11 cellular contexts compared by ENCODE assay signal in the genomic region with DNA sequence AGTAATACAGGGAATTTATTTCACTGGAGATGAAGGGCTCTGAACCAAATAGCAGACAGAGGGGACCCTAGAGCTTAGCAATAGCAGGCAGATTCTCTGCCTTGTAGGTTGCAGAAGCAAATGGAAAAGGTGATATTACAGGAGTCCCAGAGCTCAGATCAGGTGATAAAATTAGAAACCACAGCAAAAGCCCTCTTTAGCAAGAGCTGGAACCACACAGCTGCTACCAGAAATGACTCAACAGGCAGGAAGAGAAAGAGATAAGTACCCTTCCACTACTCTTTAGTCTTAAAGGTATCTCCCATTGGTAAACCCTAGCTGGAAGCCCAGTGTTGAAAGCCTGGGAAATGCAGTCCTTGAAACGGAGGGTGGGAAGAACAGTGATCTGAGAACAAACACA.
DNase-seq lines count a peak whose midpoint lies in the region; ATAC-seq, FAIRE-seq and TF ChIP-seq lines count a peak whose summit lies in the region.
"Had no signal": no experiment of that assay in that cellular context is flagged by ENCODE, and none has a peak within 500 bp of the region (broad histone marks: within the 10 kb centered on the region; RNA-seq: fewer than 3 reads in every experiment).

No MANE protein-coding gene starts in this region.

- no peaks in the 10 kb centered on the region for H3K36me3 Mint-ChIP-seq in activated T-helper 2 cell treated with anti-CD3 and anti-CD28 coated beads, Interferon-gamma antibody, Interleukin-2, Interleukin-4, amounts not matched to agents 10 μg/mL and 5 μg/mL and 100 μg/mL, durations not matched to agents 14 hours and 24 hours and 36 hours (ENCODE audit: low read depth)

- in situ Hi-C loops in GM13976 (cut with MboI; ENCODE audit: low sequenced_read_pairs, unreplicated experiment) = no loop called here

- no peaks in the 10 kb centered on the region for H3K27me3 ChIP-seq in esophagus muscularis mucosa

- intact Hi-C loops in activated T-helper 2 cell treated with anti-CD3 and anti-CD28 coated beads, Interferon-gamma antibody, Interleukin-2, Interleukin-4, amounts not matched to agents 10 μg/mL and 5 μg/mL and 100 μg/mL, durations not matched to agents 14 hours and 24 hours and 36 hours (cut with micrococcal nuclease) = loop anchor here (1.0 kb wide), 1 partner anchor 77 kb away; no protein-coding TSS in a partner anchor
- intact Hi-C loops in esophagus muscularis mucosa (cut with DNase I) = no loop called here

- no peak overlapping the region for H3K27ac Mint-ChIP-seq in activated T-helper 2 cell treated with anti-CD3 and anti-CD28 coated beads, Interferon-gamma antibody, Interleukin-2, Interleukin-4, amounts not matched to agents 10 μg/mL and 5 μg/mL and 100 μg/mL, durations not matched to agents 14 hours and 24 hours and 36 hours
- H3K27ac Mint-ChIP-seq: activated naive CD4-positive, alpha-beta T cell treated with anti-CD3 and anti-CD28 coated beads for 36 hours had no signal

- no peak for TF ChIP-seq POLR2A in esophagus muscularis mucosa (IDR thresholded peaks at IDR 0.05; ENCODE audit: low read depth)

- H3K4me1 Mint-ChIP-seq in activated T-helper 2 cell treated with anti-CD3 and anti-CD28 coated beads, Interferon-gamma antibody, Interleukin-2, Interleukin-4, amounts not matched to agents 10 μg/mL and 5 μg/mL and 100 μg/mL, durations not matched to agents 14 hours and 24 hours and 36 hours (ENCODE audit: low read depth) = peaks cover 4% of the 10 kb centered on the region
- H3K4me1 Mint-ChIP-seq: IgD-negative memory B cell had no signal

- peak; percentile 99 for ATAC-seq in GM19438 (IDR thresholded peaks at IDR 0.05; ENCODE audit: low read depth, unreplicated experiment)
- peak; percentile 99 for ATAC-seq in HG03064 (IDR thresholded peaks at IDR 0.05; ENCODE audit: low read depth, unreplicated experiment)
- no peak for ATAC-seq in left lobe of liver

- H3K4me3 ChIP-seq in esophagus muscularis mucosa = no peak overlapping the region
- H3K4me3 ChIP-seq: prostate gland had no signal

- TF ChIP-seq CTCF in GM13976 (IDR thresholded peaks at IDR 0.05; ENCODE audit: borderline replicate concordance, control extremely low read depth, extremely low read depth, insufficient read depth, missing control alignments) (peak; percentile 7), D721Med (IDR thresholded peaks at IDR 0.05; ENCODE audit: insufficient read depth, missing control alignments) (no peak), esophagus muscularis mucosa (IDR thresholded peaks at IDR 0.05) (no peak)

- DNase-seq in GM13976 (ENCODE audit: low spot score) (peak; percentile 20), NCI-H1694 treated with DMSO at 0.1 percent for 48 hours (lab: John Stamatoyannopoulos, UW) (no peak), D721Med (ENCODE audit: insufficient read length, low spot score) (no peak), left lobe of liver (ENCODE audit: low spot score) (no peak), esophagus muscularis mucosa (ENCODE audit: extremely low spot score) (no peak)
- peak; percentile 10 for DNase-seq in activated T-helper 2 cell treated with anti-CD3 and anti-CD28 coated beads, Interferon-gamma antibody, Interleukin-2, Interleukin-4, amounts not matched to agents 10 μg/mL and 5 μg/mL and 100 μg/mL, durations not matched to agents 14 hours and 24 hours and 36 hours (ENCODE audit: low spot score)
- DNase-seq: activated naive CD4-positive, alpha-beta T cell treated with anti-CD3 and anti-CD28 coated beads for 36 hours had no signal

- H3K36me3 ChIP-seq in esophagus muscularis mucosa = no peaks in the 10 kb centered on the region
- H3K36me3 ChIP-seq: prostate gland had no signal

- no peaks in the 10 kb centered on the region for H3K27me3 Mint-ChIP-seq in activated T-helper 2 cell treated with anti-CD3 and anti-CD28 coated beads, Interferon-gamma antibody, Interleukin-2, Interleukin-4, amounts not matched to agents 10 μg/mL and 5 μg/mL and 100 μg/mL, durations not matched to agents 14 hours and 24 hours and 36 hours (ENCODE audit: low read depth)
- H3K27me3 Mint-ChIP-seq: IgD-negative memory B cell had no signal

- H3K27ac ChIP-seq in esophagus muscularis mucosa (replicated peaks in 1 of 4) = no peak overlapping the region
- H3K27ac ChIP-seq: prostate gland had no signal

- H3K4me1 ChIP-seq in esophagus muscularis mucosa = no peaks in the 10 kb centered on the region
- H3K4me1 ChIP-seq: prostate gland had no signal

- TF ChIP-seq EP300 in esophagus muscularis mucosa (IDR thresholded peaks at IDR 0.05) = no peak

- FAIRE-seq in D721Med (lab: Jason Lieb, UNC) = no peak

- H3K4me3 Mint-ChIP-seq in activated T-helper 2 cell treated with anti-CD3 and anti-CD28 coated beads, Interferon-gamma antibody, Interleukin-2, Interleukin-4, amounts not matched to agents 10 μg/mL and 5 μg/mL and 100 μg/mL, durations not matched to agents 14 hours and 24 hours and 36 hours (ENCODE audit: low read depth) = no peak overlapping the region
- H3K4me3 Mint-ChIP-seq: activated naive CD4-positive, alpha-beta T cell treated with anti-CD3 and anti-CD28 coated beads for 36 hours; IgD-negative memory B cell had no signal

- 71% methylated on average over 1 of the region's 1 CpG for WGBS in esophagus muscularis mucosa

- H3K9me3 Mint-ChIP-seq in activated T-helper 2 cell treated with anti-CD3 and anti-CD28 coated beads, Interferon-gamma antibody, Interleukin-2, Interleukin-4, amounts not matched to agents 10 μg/mL and 5 μg/mL and 100 μg/mL, durations not matched to agents 14 hours and 24 hours and 36 hours = peaks cover 7% of the 10 kb centered on the region

- H3K9me3 ChIP-seq in esophagus muscularis mucosa = no peaks in the 10 kb centered on the region
- H3K9me3 ChIP-seq: prostate gland had no signal

Comparison
In these comparisons a context has a peak if more than half of its experiments do, and no peak if none do; other contexts are left out.
1. DNase-seq: peak in GM13976 (single experiment) and activated T-helper 2 cell treated with anti-CD3 and anti-CD28 coated beads, Interferon-gamma antibody, Interleukin-2, Interleukin-4, amounts not matched to agents 10 μg/mL and 5 μg/mL and 100 μg/mL, durations not matched to agents 14 hours and 24 hours and 36 hours (single experiment); none in NCI-H1694 treated with DMSO at 0.1 percent for 48 hours (single experiment), D721Med (single experiment), left lobe of liver (single experiment) and esophagus muscularis mucosa (single experiment).